15 cellular contexts compared by ENCODE assay signal in genomic region chr7:131157530-131158243, GRCh38.
A peak's percentile ranks its signal among the peaks of the same experiment; 100 is the strongest.
DNase-seq lines count a peak whose midpoint lies in the region; ATAC-seq and TF ChIP-seq lines count a peak whose summit lies in the region.
"Had no signal": no experiment of that assay in that cellular context is flagged by ENCODE, and none has a peak within 500 bp of the region (broad histone marks: within the 10 kb centered on the region; RNA-seq: fewer than 3 reads in every experiment).

No MANE protein-coding gene starts in this region.

- TF ChIP-seq CTCF in left lung (IDR thresholded peaks at IDR 0.05) (no peak), thoracic aorta (IDR thresholded peaks at IDR 0.05) (no peak)

- no peak for TF ChIP-seq RAD21 in Ishikawa (IDR thresholded peaks at IDR 0.05; ENCODE audit: low read depth)

- TF ChIP-seq EP300 in Ishikawa (IDR thresholded peaks at IDR 0.05; ENCODE audit: borderline replicate concordance): no peak

- no peaks in the 10 kb centered on the region for H3K27me3 ChIP-seq in left lung
- H3K27me3 ChIP-seq in thoracic aorta (replicated peaks; ENCODE audit: insufficient read depth): no peaks in the 10 kb centered on the region

- H3K4me3 ChIP-seq in left lung (no peak overlapping the region), thoracic aorta (no peak overlapping the region)

- intact Hi-C loops in left lung (cut with DNase I): no loop called here
- intact Hi-C loops in left colon (cut with DNase I, micrococcal nuclease): no loop called here

- H3K27ac ChIP-seq in caudate nucleus (ENCODE audit: low read depth, low read length): peak overlapping the region; percentile 78
- H3K27ac ChIP-seq in left lung: peak overlapping the region in 1 of 2 donors; percentile 14
- H3K27ac ChIP-seq in thoracic aorta: no peak overlapping the region
- H3K27ac ChIP-seq: HL-60 had no signal

- H3K36me3 ChIP-seq in left lung: no peaks in the 10 kb centered on the region
- H3K36me3 ChIP-seq in thoracic aorta: no peaks in the 10 kb centered on the region

- ATAC-seq in left lung: peak; percentile 82
- peak; percentile 26 for ATAC-seq in thoracic aorta (ENCODE audit: insufficient number of reproducible peaks, low FRiP score, low read depth)
- no peak for ATAC-seq in left colon

- DNase-seq in caudate nucleus (lab: John Stamatoyannopoulos, UW): peak in 1 of 61 donors; percentile 17
- peak in 1 of 2 donors; percentile 39 for DNase-seq in left lung
- DNase-seq in thoracic aorta (ENCODE audit: low spot score): peak; percentile 3
- DNase-seq in activated naive CD4-positive, alpha-beta T cell treated with Interleukin-2 at 50 U/mL for 16 hours: no peak
- no peak for DNase-seq in activated CD4-positive, CD25-positive, alpha-beta regulatory T cell treated with anti-CD3 and anti-CD28 coated beads, Interleukin-2, amount 50 U/mL, for 72 hours
- no peak for DNase-seq in left colon
- DNase-seq in NCI-H2081 treated with DMSO at 0.1 percent for 48 hours (lab: John Stamatoyannopoulos, UW): no peak
- DNase-seq: activated CD4-positive, alpha-beta T cell treated with anti-CD3 and anti-CD28 coated beads, Interleukin-2, amount 50 U/mL, for 4 hours; activated naive CD4-positive, alpha-beta T cell treated with anti-CD3 and anti-CD28 coated beads for 36 hours; effector memory CD4-positive, alpha-beta T cell; NCI-H1105 treated with DMSO at 0.1 percent for 48 hours; NCI-H82; SW 1271 had no signal

- H3K4me1 ChIP-seq in left lung (no peaks in the 10 kb centered on the region), thoracic aorta (ENCODE audit: control insufficient read depth in 1 of 2, low read depth in 2 of 2) (no peaks in the 10 kb centered on the region)

- H3K9me3 ChIP-seq in left lung (no peaks in the 10 kb centered on the region), thoracic aorta (no peaks in the 10 kb centered on the region)

TF ChIP-seq in Ishikawa, 13 proteins besides CTCF, POLR2A, EP300 and RAD21:
- TF ChIP-seq USF1 (IDR thresholded peaks at IDR 0.05): no peak
- 0 out of 2 replicates have a peak, but pooled peaks have one; percentile 38 for TF ChIP-seq CEBPB (IDR thresholded peaks at IDR 0.05)
TF ChIP-seq in Ishikawa: peak in this region for 1.
